8 cellular contexts compared by ENCODE assay signal in the genomic region with DNA sequence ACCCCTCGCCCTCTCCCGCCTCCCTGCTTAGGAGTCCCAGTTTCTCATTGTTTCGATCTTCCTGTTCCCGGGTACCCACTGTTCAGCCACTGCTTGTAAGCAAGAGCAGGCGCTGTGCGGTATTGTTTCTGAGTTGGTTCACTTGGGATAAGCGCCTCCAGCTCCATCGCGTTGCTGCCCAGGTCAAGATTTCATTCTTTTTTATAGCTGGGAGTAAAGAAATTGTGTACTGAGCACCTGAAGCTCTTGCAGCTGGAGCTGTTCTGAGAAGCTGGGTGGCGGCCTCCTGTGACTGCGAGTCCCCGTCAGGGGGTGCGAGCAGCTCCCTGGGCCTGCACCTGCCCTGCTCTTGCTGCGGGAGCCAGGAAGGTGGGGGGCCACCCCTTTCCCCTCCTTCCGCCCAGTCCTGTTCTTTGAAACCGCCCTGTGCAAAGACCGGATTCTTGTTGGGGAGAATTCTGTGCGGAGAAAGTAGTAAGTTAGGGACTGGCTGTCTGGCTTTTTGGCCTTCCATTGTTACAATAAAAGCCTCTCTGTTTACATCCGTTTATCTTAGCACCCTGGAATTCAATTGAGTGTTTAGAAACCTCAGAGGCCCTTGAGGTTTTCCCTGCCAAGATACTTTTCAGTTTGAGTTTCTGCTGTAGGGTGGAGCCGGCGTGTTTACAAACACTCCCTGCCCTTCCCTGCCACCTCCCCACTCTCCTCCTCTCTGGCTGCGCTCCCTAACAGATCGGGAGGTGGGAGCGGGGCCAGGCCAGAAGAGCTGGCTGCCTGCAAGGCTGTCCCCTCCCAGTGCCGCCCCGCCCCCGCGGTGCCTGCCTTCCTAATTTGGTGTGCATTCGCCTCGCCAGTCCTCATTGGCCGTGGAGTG. TPM values are rescaled to one million over a fixed set of nuclear protein-coding genes. Genes with fewer than 3 reads are reported as not detected.
DNase-seq lines count a peak whose midpoint lies in the region; ATAC-seq and TF ChIP-seq lines count a peak whose summit lies in the region.

No MANE protein-coding gene starts in this region.

- H3K36me3 ChIP-seq in HUES64 (ENCODE audit: insufficient read depth, low read length) = 0 out of 2 replicates have a peak, but pooled peaks cover 7% of the 10 kb centered on the region

- H3K4me1 Mint-ChIP-seq in nephron = peaks cover 64% of the 10 kb centered on the region
- peaks cover 90% of the 10 kb centered on the region for H3K4me1 Mint-ChIP-seq in stimulated activated naive CD8-positive, alpha-beta T cell treated with anti-CD3 and anti-CD28 coated beads, Interleukin-15, amount 100 ng/mL, for 72 hours

- peak; percentile 73 for ATAC-seq in GM21526 (IDR thresholded peaks at IDR 0.05; ENCODE audit: low FRiP score, unreplicated experiment)
- peak; percentile 79 for ATAC-seq in stimulated activated naive CD8-positive, alpha-beta T cell treated with anti-CD3 and anti-CD28 coated beads, Interleukin-15, amount 100 ng/mL, for 72 hours

- peaks cover 45% of the 10 kb centered on the region for H3K36me3 Mint-ChIP-seq in nephron (ENCODE audit: low read depth)

- H3K27ac Mint-ChIP-seq in nephron = peak overlapping the region; percentile 95 to 99 (median 96)
- peak overlapping the region; percentile 86 to 98 for H3K27ac Mint-ChIP-seq in stimulated activated naive CD8-positive, alpha-beta T cell treated with anti-CD3 and anti-CD28 coated beads, Interleukin-15, amount 100 ng/mL, for 72 hours

- no peaks in the 10 kb centered on the region for H3K9me3 ChIP-seq in HUES64 (ENCODE audit: insufficient read depth, low read depth, low read length)

- H3K9ac ChIP-seq in HUES64 (ENCODE audit: low read depth, low read length) = peak overlapping the region; percentile 62

- DNase-seq in DMS 273 (lab: John Stamatoyannopoulos, UW; ENCODE audit: unreplicated experiment) (peak; percentile 100), fibroblast of the aortic adventitia (ENCODE audit: low read depth) (peak; percentile 99)
- DNase-seq in activated T-helper 9 cell treated with anti-CD3 and anti-CD28 coated beads, Interleukin-2, amount 50 U/mL, for 16 hours (ENCODE audit: low read depth) = peak; percentile 57
- DNase-seq in stimulated activated naive CD8-positive, alpha-beta T cell treated with anti-CD3 and anti-CD28 coated beads, Interleukin-15, amount 100 ng/mL, for 72 hours = peak; percentile 61 to 77

- TF ChIP-seq CTCF in fibroblast of the aortic adventitia (IDR thresholded peaks at IDR 0.05; ENCODE audit: insufficient read depth, low read length) = no peak
- no peak for TF ChIP-seq CTCF in nephron (IDR thresholded peaks at IDR 0.05; ENCODE audit: unreplicated experiment in 3 of 3)

- H3K27me3 Mint-ChIP-seq in nephron (ENCODE audit: low read depth) = no peaks in the 10 kb centered on the region
- no peaks in the 10 kb centered on the region for H3K27me3 Mint-ChIP-seq in stimulated activated naive CD8-positive, alpha-beta T cell treated with anti-CD3 and anti-CD28 coated beads, Interleukin-15, amount 100 ng/mL, for 72 hours

- H3K4me3 Mint-ChIP-seq in nephron = peak overlapping the region; percentile 70 to 78 (median 76)
- peak overlapping the region; percentile 85 to 86 for H3K4me3 Mint-ChIP-seq in stimulated activated naive CD8-positive, alpha-beta T cell treated with anti-CD3 and anti-CD28 coated beads, Interleukin-15, amount 100 ng/mL, for 72 hours

- H3K27ac ChIP-seq in HUES64 (ENCODE audit: low read depth, low read length) = peak overlapping the region; percentile 85; the same call in 1 of the 2 replicates

- peak overlapping the region; percentile 43 for H3K4me3 ChIP-seq in HUES64 (ENCODE audit: low read length)
- peak overlapping the region; percentile 48 for H3K4me3 ChIP-seq in fibroblast of the aortic adventitia (ENCODE audit: low read depth, low read length)

- H3K9me3 Mint-ChIP-seq in nephron = no peaks in the 10 kb centered on the region
- no peaks in the 10 kb centered on the region for H3K9me3 Mint-ChIP-seq in stimulated activated naive CD8-positive, alpha-beta T cell treated with anti-CD3 and anti-CD28 coated beads, Interleukin-15, amount 100 ng/mL, for 72 hours

- WGBS in HUES64 = 14% methylated on average over 27 of the region's 31 CpGs

- H3K4me1 ChIP-seq in HUES64 (ENCODE audit: insufficient read depth, low read length) = peaks cover 19% of the 10 kb centered on the region; the same call in 1 of the 2 replicates

- peaks cover 55% of the 10 kb centered on the region for H3K27me3 ChIP-seq in HUES64 (ENCODE audit: insufficient read depth, low read length)

TF ChIP-seq in PFSK-1, 5 proteins besides CTCF, POLR2A, EP300 and RAD21:
- TF ChIP-seq SIN3A (IDR thresholded peaks at IDR 0.05; ENCODE audit: borderline replicate concordance, insufficient read depth, low read length) = peak; percentile 91
- no peak for TF ChIP-seq REST (IDR thresholded peaks at IDR 0.05; ENCODE audit: insufficient read depth in 1 of 2, low read depth in 2 of 2, low read length in 2 of 2)
- peak; percentile 99 for TF ChIP-seq FOXP2 (optimal IDR thresholded peaks at IDR 0.05; ENCODE audit: borderline replicate concordance, extremely low read depth, extremely low read length, insufficient read depth)
- peak; percentile 21; the same call in 1 of the 2 replicates for TF ChIP-seq POLR2AphosphoS5 (IDR thresholded peaks at IDR 0.05; ENCODE audit: low read depth, low read length)
- TF ChIP-seq TAF1 (IDR thresholded peaks at IDR 0.05; ENCODE audit: borderline replicate concordance, insufficient read depth, low read length) = no peak

RNA-seq across cellular contexts. Expression of gene AP5Z1, which starts 30.8 kb away (rescaled TPM):
- polyA plus RNA-seq in HUES64 (2013, experiment 1 of 2) = 16.0 TPM
- 10.6 TPM for polyA plus RNA-seq in HUES64 (2013, experiment 2 of 2)
- 135 TPM for polyA plus RNA-seq in PFSK-1 (2012; ENCODE audit: insufficient read length, low read depth)
- total RNA-seq in fibroblast of the aortic adventitia (ENCODE audit: low replicate concordance) = 33.9 and 35.5 TPM in 2 replicates

Comparison
In these comparisons a context has a peak if more than half of its experiments do, and no peak if none do; other contexts are left out.
1. Peak in every context shown above with its lines: DNase-seq, ATAC-seq, H3K4me3 ChIP-seq and H3K27ac ChIP-seq.